16 cellular contexts compared by ENCODE assay signal in the genomic region with DNA sequence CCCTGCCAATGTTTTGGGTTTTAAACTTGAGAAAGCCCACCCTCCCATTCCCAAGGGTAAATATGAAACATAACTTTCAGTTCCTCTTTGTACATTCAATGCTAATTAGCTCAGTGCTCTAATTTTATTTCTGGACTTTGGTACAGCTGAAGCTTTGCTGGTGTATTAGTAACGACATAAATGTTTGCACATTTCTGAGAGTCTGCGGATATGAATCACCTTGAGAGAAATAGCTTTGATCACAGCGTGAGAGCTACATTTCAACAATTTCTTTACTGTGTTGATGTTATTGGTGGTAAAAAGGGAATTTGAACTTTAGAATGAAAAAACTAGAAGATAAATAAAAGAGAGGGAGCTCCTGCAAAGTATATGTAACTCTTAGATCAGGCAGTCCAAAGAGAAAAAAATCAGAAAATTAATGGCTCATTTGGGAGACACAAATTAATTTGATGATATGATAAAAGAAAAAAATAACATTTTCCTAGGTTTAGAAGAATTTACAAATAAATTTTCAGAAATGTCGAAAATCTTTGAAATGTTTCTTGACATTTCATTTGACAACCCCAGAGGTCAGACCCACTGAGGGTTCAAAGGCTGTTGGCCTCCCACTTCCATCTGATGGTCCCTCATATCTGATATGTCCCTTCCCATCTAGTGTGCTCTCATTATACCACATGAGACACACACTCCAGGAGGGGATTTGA. TPM values are rescaled to one million over a fixed set of nuclear protein-coding genes. Genes with fewer than 3 reads are reported as not detected.
A peak's percentile ranks its signal among the peaks of the same experiment; 100 is the strongest.
DNase-seq lines count a peak whose midpoint lies in the region; ATAC-seq, FAIRE-seq and TF ChIP-seq lines count a peak whose summit lies in the region.
"Had no signal": no experiment of that assay in that cellular context is flagged by ENCODE, and none has a peak within 500 bp of the region (broad histone marks: within the 10 kb centered on the region; RNA-seq: fewer than 3 reads in every experiment).

No MANE protein-coding gene starts in this region.

- H3K4me2 ChIP-seq in OCI-LY7 (ENCODE audit: low read length) = no peak overlapping the region

- no peak overlapping the region for H2AFZ ChIP-seq in OCI-LY7 (ENCODE audit: low read length)

- no peaks in the 10 kb centered on the region for H3K36me3 ChIP-seq in OCI-LY7 (ENCODE audit: insufficient read depth, low read length)
- no peaks in the 10 kb centered on the region for H3K36me3 ChIP-seq in esophagus muscularis mucosa
- no peaks in the 10 kb centered on the region for H3K36me3 ChIP-seq in gastrocnemius medialis
- H3K36me3 ChIP-seq: left ventricle myocardium inferior, tibial nerve had no signal

- no peak overlapping the region for H3K4me3 Mint-ChIP-seq in mesothelial cell of epicardium
- H3K4me3 Mint-ChIP-seq: neural crest cell had no signal

- DNase-seq in GM12891 (ENCODE audit: insufficient read length, low spot score) (no peak), OCI-LY7 (ENCODE audit: low spot score) (peak; percentile 12), esophagus muscularis mucosa (ENCODE audit: extremely low spot score) (no peak), gastrocnemius medialis (no peak), mesothelial cell of epicardium (ENCODE audit: low spot score in 2 of 2, unreplicated experiment in 2 of 2) (no peak)
- DNase-seq: activated CD4-positive, CD25-positive, alpha-beta regulatory T cell; amniotic stem cell; DMS79; H7; left ventricle myocardium inferior; NCI-H774 had no signal

- H3K9me2 ChIP-seq in OCI-LY7 (ENCODE audit: insufficient read depth, low read length) = no peaks in the 10 kb centered on the region

- intact Hi-C loops in OCI-LY7 (cut with micrococcal nuclease; ENCODE audit: unreplicated experiment) = no loop called here
- intact Hi-C loops in esophagus muscularis mucosa (cut with DNase I) = no loop called here
- intact Hi-C loops in gastrocnemius medialis (cut with DNase I; ENCODE audit: low total_unique reads) = no loop called here

- FAIRE-seq in GM12891 (lab: Jason Lieb, UNC) = no peak

- H3K4me1 ChIP-seq in OCI-LY7 (ENCODE audit: insufficient read depth, low read length, poor library complexity, severe bottlenecking) (peaks cover 4% of the 10 kb centered on the region), esophagus muscularis mucosa (peaks cover 0 to 20% (median 7%) of the 10 kb centered on the region in 4 donors), gastrocnemius medialis (peaks cover 0 to 9% of the 10 kb centered on the region in 2 donors)
- H3K4me1 ChIP-seq: left ventricle myocardium inferior, tibial nerve had no signal

- no peaks in the 10 kb centered on the region for H3K4me1 Mint-ChIP-seq in mesothelial cell of epicardium
- H3K4me1 Mint-ChIP-seq: neural crest cell had no signal

- no peak for TF ChIP-seq CTCF in OCI-LY7 (conservative IDR thresholded peaks at IDR 0.05; ENCODE audit: low read length)
- TF ChIP-seq CTCF in esophagus muscularis mucosa (IDR thresholded peaks at IDR 0.05) = no peak
- TF ChIP-seq CTCF in gastrocnemius medialis (IDR thresholded peaks at IDR 0.05 in 4 of 5, conservative IDR thresholded peaks at IDR 0.05 in 1 of 5) = no peak
- TF ChIP-seq CTCF in mesothelial cell of epicardium (IDR thresholded peaks at IDR 0.05; ENCODE audit: unreplicated experiment) = no peak

- no TSS peak for BruUV-seq in OCI-LY7 (replicated peaks; lab: Mats Ljungman, UMichigan)

- no peaks in the 10 kb centered on the region for H3K9me3 ChIP-seq in OCI-LY7 (ENCODE audit: low read length)
- no peaks in the 10 kb centered on the region for H3K9me3 ChIP-seq in esophagus muscularis mucosa
- H3K9me3 ChIP-seq in gastrocnemius medialis = no peaks in the 10 kb centered on the region
- H3K9me3 ChIP-seq: left ventricle myocardium inferior, tibial nerve had no signal

- TF ChIP-seq EP300 in esophagus muscularis mucosa (IDR thresholded peaks at IDR 0.05) = no peak

- in situ Hi-C loops in gastrocnemius medialis (cut with MboI; ENCODE audit: low sequenced_read_pairs in 4 of 4) = loop anchor here in 2 of 4 donors (25.0 kb wide), 1 partner anchor 193 kb away; no protein-coding TSS in a partner anchor

- H3K27me3 ChIP-seq in esophagus muscularis mucosa (no peaks in the 10 kb centered on the region), gastrocnemius medialis (no peaks in the 10 kb centered on the region)
- H3K27me3 ChIP-seq: tibial nerve had no signal

- no peaks in the 10 kb centered on the region for H3K36me3 Mint-ChIP-seq in mesothelial cell of epicardium

- H3K4me3 ChIP-seq in OCI-LY7 (ENCODE audit: low read depth, low read length, poor library complexity, severe bottlenecking) (no peak overlapping the region), esophagus muscularis mucosa (no peak overlapping the region), gastrocnemius medialis (no peak overlapping the region)
- H3K4me3 ChIP-seq: left ventricle myocardium inferior, SK-N-MC, tibial nerve had no signal

- H3K27ac ChIP-seq in OCI-LY7 (ENCODE audit: low read depth, low read length, poor library complexity, severe bottlenecking) (no peak overlapping the region), esophagus muscularis mucosa (replicated peaks in 1 of 4) (peak overlapping the region; percentile 35 to 58 (median 48)), gastrocnemius medialis (peak overlapping the region; percentile 39 to 68 (median 62))
- H3K27ac ChIP-seq: left ventricle myocardium inferior, SK-N-MC, tibial nerve had no signal

- no peaks in the 10 kb centered on the region for H3K79me2 ChIP-seq in OCI-LY7 (ENCODE audit: insufficient read depth, low read depth, low read length)

- peak; percentile 81 to 97 for ATAC-seq in gastrocnemius medialis
- ATAC-seq in HG03196 (IDR thresholded peaks at IDR 0.05; ENCODE audit: unreplicated experiment) = no peak
- no peak for ATAC-seq in GM19467 (IDR thresholded peaks at IDR 0.05; ENCODE audit: unreplicated experiment)

- TF ChIP-seq POLR2A in GM12891 (IDR thresholded peaks at IDR 0.05; ENCODE audit: low read depth, low read length) (no peak), esophagus muscularis mucosa (IDR thresholded peaks at IDR 0.05; ENCODE audit: low read depth) (no peak), gastrocnemius medialis (IDR thresholded peaks at IDR 0.05) (no peak)

- POLR2A ChIA-PET in OCI-LY7 (lab: Charles Lee) = no interaction called here

- H4K20me1 ChIP-seq in OCI-LY7 (ENCODE audit: insufficient read depth, low read length) = no peaks in the 10 kb centered on the region

- whole genome bisulfite sequencing in esophagus muscularis mucosa = 55% methylated on average over 4 of the region's 4 CpGs

- CTCF ChIA-PET in OCI-LY7 (lab: Charles Lee; ENCODE audit: unreplicated experiment) = no interaction called here

- no peak overlapping the region for H3K27ac Mint-ChIP-seq in mesothelial cell of epicardium

- peaks cover 8% of the 10 kb centered on the region for H3K9me3 Mint-ChIP-seq in mesothelial cell of epicardium

- peaks cover 5% of the 10 kb centered on the region for H3K27me3 Mint-ChIP-seq in mesothelial cell of epicardium (ENCODE audit: low read depth)

TF ChIP-seq in GM12891, 5 proteins besides CTCF, POLR2A, EP300 and RAD21:
- TF ChIP-seq PAX5 (IDR thresholded peaks at IDR 0.05; ENCODE audit: insufficient read depth, low read length, severe bottlenecking) (no peak), SPI1 (IDR thresholded peaks at IDR 0.05; ENCODE audit: low read depth, low read length) (peak; percentile 39)

RNA-seq across cellular contexts. Expression of a gene that starts 38.5 kb away (rescaled TPM):
- polyA plus RNA-seq in GM12891 (2012; ENCODE audit: low read depth, missing spikeins) = not detected
- total RNA-seq in OCI-LY7 (2014; rRNA removed; shearing (Covaris generic)) = not detected in 2 replicates
- not detected in 2 replicates for total RNA-seq in OCI-LY7 (2022)
- total RNA-seq in esophagus muscularis mucosa = 10 to 100 TPM; 38.3 to 55.6 (median 55.1) TPM
- total RNA-seq in gastrocnemius medialis = 100 to 1,000 TPM; 208 to 439 (median 295) TPM
- total RNA-seq in mesothelial cell of epicardium = 14.1 to 15.6 TPM (median 15.0 TPM) in 3 replicates

Comparison
In these comparisons a context has a peak if more than half of its experiments do, and no peak if none do; other contexts are left out.
1. ATAC-seq: peak in gastrocnemius medialis (2 of 2); none in HG03196 (single experiment) and GM19467 (single experiment).
2. RNA of a gene that starts 38.5 kb away (total RNA-seq): 208 to 439 TPM in gastrocnemius medialis, 38.3 to 55.6 TPM in esophagus muscularis mucosa and 14.1 to 15.6 TPM in mesothelial cell of epicardium; not detected in OCI-LY7; every median in the first group is over 10 times any median in the second.